Comparison of ENCODE assay signal across 9 cellular contexts in the genomic region with DNA sequence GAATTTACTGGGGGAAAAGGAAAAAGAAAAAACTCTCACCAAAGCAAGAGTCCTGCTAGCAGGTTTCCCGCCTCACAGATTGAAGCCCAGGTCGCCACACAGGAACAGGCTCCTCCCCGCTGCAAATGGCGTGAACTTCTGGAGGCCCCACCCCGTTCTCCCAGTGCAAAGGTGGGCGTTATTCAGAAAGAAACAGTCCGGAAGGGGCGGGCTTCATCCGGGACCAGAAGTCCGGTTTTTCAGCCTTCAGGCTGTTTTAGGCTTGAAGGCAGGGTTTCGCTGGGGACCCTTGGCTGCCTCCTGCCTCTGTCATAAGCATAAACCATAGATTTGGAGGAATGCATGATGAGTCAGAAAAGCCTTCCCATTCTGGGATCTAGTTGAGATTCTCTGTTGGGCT.
A peak's percentile ranks its signal among the peaks of the same experiment; 100 is the strongest.
DNase-seq lines count a peak whose midpoint lies in the region; ATAC-seq and TF ChIP-seq lines count a peak whose summit lies in the region.
"Had no signal": no experiment of that assay in that cellular context is flagged by ENCODE, and none has a peak within 500 bp of the region (broad histone marks: within the 10 kb centered on the region; RNA-seq: fewer than 3 reads in every experiment).

No MANE protein-coding gene starts in this region.

- H3K27me3 Mint-ChIP-seq in stimulated activated memory B cell treated with anti-CD40 and anti-IgM and Interleukin-4, amounts not matched to agents 10 μg/mL and 1 μg/mL and 100 μg/mL, for 72 hours = no peaks in the 10 kb centered on the region

- peak overlapping the region; percentile 59 for H3K9ac ChIP-seq in SU-DHL-6 (ENCODE audit: low read length)

- no peak for TF ChIP-seq CTCF in SU-DHL-6 (IDR thresholded peaks at IDR 0.05; ENCODE audit: insufficient read depth, low read length, poor library complexity, severe bottlenecking)

- ATAC-seq in GM21619 (IDR thresholded peaks at IDR 0.05; ENCODE audit: unreplicated experiment) (peak; percentile 36), right cardiac atrium (peak; percentile 91 to 93), HG02623 (IDR thresholded peaks at IDR 0.05; ENCODE audit: unreplicated experiment) (no peak)
- ATAC-seq in stimulated activated memory B cell treated with anti-CD40 and anti-IgM and Interleukin-4, amounts not matched to agents 10 μg/mL and 1 μg/mL and 100 μg/mL, for 72 hours = no peak

- no peaks in the 10 kb centered on the region for H3K9me3 ChIP-seq in SU-DHL-6 (ENCODE audit: insufficient read depth, low read length)
- H3K9me3 ChIP-seq in right cardiac atrium (ENCODE audit: control insufficient read depth, low read length) = no peaks in the 10 kb centered on the region

- no peak overlapping the region for H3K27ac Mint-ChIP-seq in stimulated activated memory B cell treated with anti-CD40 and anti-IgM and Interleukin-4, amounts not matched to agents 10 μg/mL and 1 μg/mL and 100 μg/mL, for 72 hours

- no peaks in the 10 kb centered on the region for H3K36me3 Mint-ChIP-seq in stimulated activated memory B cell treated with anti-CD40 and anti-IgM and Interleukin-4, amounts not matched to agents 10 μg/mL and 1 μg/mL and 100 μg/mL, for 72 hours

- H3K27me3 ChIP-seq in SU-DHL-6 (ENCODE audit: low read length) = no peaks in the 10 kb centered on the region
- no peaks in the 10 kb centered on the region for H3K27me3 ChIP-seq in right cardiac atrium (ENCODE audit: control insufficient read depth, insufficient read depth)

- peak overlapping the region; percentile 81 for H3K4me2 ChIP-seq in SU-DHL-6 (ENCODE audit: low read depth, low read length, poor library complexity, severe bottlenecking)

- H3K4me3 Mint-ChIP-seq in stimulated activated memory B cell treated with anti-CD40 and anti-IgM and Interleukin-4, amounts not matched to agents 10 μg/mL and 1 μg/mL and 100 μg/mL, for 72 hours = peak overlapping the region; percentile 61

- peak overlapping the region; percentile 56 for H3K4me3 ChIP-seq in SU-DHL-6 (ENCODE audit: insufficient read depth, low read length, poor library complexity, severe bottlenecking)
- H3K4me3 ChIP-seq in right cardiac atrium (ENCODE audit: low read length) = peak overlapping the region; percentile 39

- DNase-seq in right cardiac atrium = peak; percentile 66 to 85 (median 70)
- DNase-seq in retina = no peak
- no peak for DNase-seq in stimulated activated CD4-positive, alpha-beta T cell treated with anti-CD3 and anti-CD28 coated beads, Interleukin-4, amount 100 ng/mL, for 24 hours
- no peak for DNase-seq in cerebellar cortex (ENCODE audit: low spot score)
- DNase-seq: KG1 had no signal

- H3F3A ChIP-seq in SU-DHL-6 (ENCODE audit: insufficient read depth) = no peaks in the 10 kb centered on the region

- peak overlapping the region; percentile 76 for H2AFZ ChIP-seq in SU-DHL-6 (ENCODE audit: low read depth, low read length, severe bottlenecking)

- peaks cover 13% of the 10 kb centered on the region for H3K4me1 Mint-ChIP-seq in stimulated activated memory B cell treated with anti-CD40 and anti-IgM and Interleukin-4, amounts not matched to agents 10 μg/mL and 1 μg/mL and 100 μg/mL, for 72 hours

- intact Hi-C loops in right cardiac atrium (cut with DNase I) = no loop called here

- WGBS in right cardiac atrium = 34% methylated on average over 11 of the region's 11 CpGs

- H3K9me3 Mint-ChIP-seq in stimulated activated memory B cell treated with anti-CD40 and anti-IgM and Interleukin-4, amounts not matched to agents 10 μg/mL and 1 μg/mL and 100 μg/mL, for 72 hours = peaks cover 2% of the 10 kb centered on the region

- no peaks in the 10 kb centered on the region for H3K79me2 ChIP-seq in SU-DHL-6 (ENCODE audit: insufficient read depth, low read length)

- H3K4me1 ChIP-seq in right cardiac atrium (ENCODE audit: control insufficient read depth, insufficient read depth, low read length) = no peaks in the 10 kb centered on the region

- H4K20me1 ChIP-seq in SU-DHL-6 (ENCODE audit: low read depth, low read length) = no peaks in the 10 kb centered on the region

- no peaks in the 10 kb centered on the region for H3K36me3 ChIP-seq in SU-DHL-6 (ENCODE audit: low read length)

- H3K9me2 ChIP-seq in SU-DHL-6 (replicated peaks; ENCODE audit: insufficient read depth, low read length) = no peaks in the 10 kb centered on the region

- H3K27ac ChIP-seq in SU-DHL-6 (ENCODE audit: low read depth, low read length) (peak overlapping the region; percentile 31), right cardiac atrium (ENCODE audit: low read length) (no peak overlapping the region)

Comparison
In these comparisons a context has a peak if more than half of its experiments do, and no peak if none do; other contexts are left out.
1. ATAC-seq: peak in GM21619 (single experiment) and right cardiac atrium (2 of 2); none in stimulated activated memory B cell treated with anti-CD40 and anti-IgM and Interleukin-4, amounts not matched to agents 10 μg/mL and 1 μg/mL and 100 μg/mL, for 72 hours (single experiment) and HG02623 (single experiment).
2. DNase-seq: peak in right cardiac atrium (3 of 3); none in retina (single experiment), stimulated activated CD4-positive, alpha-beta T cell treated with anti-CD3 and anti-CD28 coated beads, Interleukin-4, amount 100 ng/mL, for 24 hours (single experiment) and cerebellar cortex (single experiment).